In the genomic region with DNA sequence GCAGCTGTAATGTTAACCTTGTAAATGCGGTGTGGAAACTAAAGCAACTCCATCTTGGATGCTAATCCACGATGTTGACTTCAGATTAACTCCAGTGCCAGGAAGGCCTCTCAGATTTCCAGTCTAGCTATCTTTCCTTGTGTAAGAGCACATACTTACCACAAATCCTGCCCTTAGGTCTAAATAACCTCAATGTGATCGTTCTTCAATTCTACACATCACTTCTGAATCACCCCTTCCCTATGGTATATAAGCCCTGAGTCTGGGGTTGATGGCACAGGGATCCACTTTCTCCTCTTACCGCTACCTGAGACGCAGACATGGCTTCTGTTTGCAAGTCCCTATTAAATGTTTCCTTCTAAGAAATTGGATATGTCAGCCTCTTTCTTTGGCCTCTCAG, we compare ENCODE assay signal across 27 cellular contexts. TPM values are rescaled to one million over a fixed set of nuclear protein-coding genes. Genes with fewer than 3 reads are reported as not detected.
DNase-seq lines count a peak whose midpoint lies in the region; TF ChIP-seq lines count a peak whose summit lies in the region.
"Had no signal": no experiment of that assay in that cellular context is flagged by ENCODE, and none has a peak within 500 bp of the region (broad histone marks: within the 10 kb centered on the region; RNA-seq: fewer than 3 reads in every experiment).

No MANE protein-coding gene starts in this region.

- H3K27ac ChIP-seq in osteoblast (ENCODE audit: low read depth, low read length) = peak overlapping the region; percentile 57
- H3K27ac ChIP-seq: colonic mucosa, SJSA1 had no signal

- no peak overlapping the region for H3K4me2 ChIP-seq in osteoblast (ENCODE audit: insufficient read depth, low read length)

- no peak overlapping the region for H3K4me3 ChIP-seq in osteoblast (ENCODE audit: insufficient read depth, low read length)
- H3K4me3 ChIP-seq: breast epithelium, colonic mucosa, SJSA1 had no signal

- H3K9me3 ChIP-seq in osteoblast (ENCODE audit: low read depth, low read length) = no peaks in the 10 kb centered on the region
- H3K9me3 ChIP-seq: breast epithelium, colonic mucosa, SJSA1 had no signal

- peaks cover 3% of the 10 kb centered on the region for H3K27me3 ChIP-seq in osteoblast (ENCODE audit: insufficient read depth, low read length)
- H3K27me3 ChIP-seq: colonic mucosa, SJSA1 had no signal

- H3K27me3 Mint-ChIP-seq in chondrocyte (ENCODE audit: low read depth) = no peaks in the 10 kb centered on the region

- peak overlapping the region; percentile 29 for H3K27ac Mint-ChIP-seq in chondrocyte (ENCODE audit: unreplicated experiment)
- H3K27ac Mint-ChIP-seq: immature natural killer cell; T-helper 1 cell treated with Interleukin-12 subunit alpha and Interleukin-12 subunit beta and Interleukin-4 antibody, amounts not matched to agents 30 μg/mL and 1 μg/mL, for 36 hours had no signal

- no peak overlapping the region for H3K4me3 Mint-ChIP-seq in chondrocyte (ENCODE audit: unreplicated experiment)
- H3K4me3 Mint-ChIP-seq: activated T-cell treated with anti-CD3 and anti-CD28 coated beads, Interleukin-2, amount 50 U/mL, for 4 hours; immature natural killer cell; T-helper 1 cell treated with Interleukin-12 subunit alpha and Interleukin-12 subunit beta and Interleukin-4 antibody, amounts not matched to agents 30 μg/mL and 1 μg/mL, for 36 hours had no signal

- peaks cover 29% of the 10 kb centered on the region for H3K4me1 Mint-ChIP-seq in chondrocyte (ENCODE audit: low read depth)

- peak; percentile 13 for DNase-seq in ELR (ENCODE audit: low read depth)
- DNase-seq in NCI-H460 (ENCODE audit: extremely low read depth, low read depth) = peak; percentile 83
- DNase-seq in chondrocyte (ENCODE audit: low spot score) = no peak
- DNase-seq in osteoblast (ENCODE audit: insufficient read length, low spot score, missing footprints) = no peak
- DNase-seq in activated CD4-positive, alpha-beta T cell treated with anti-CD3 and anti-CD28 coated beads, Interleukin-2, amount 50 U/mL, for 1 hour = no peak
- no peak for DNase-seq in SK-N-DZ (ENCODE audit: low spot score)
- no peak for DNase-seq in D341Med (ENCODE audit: low spot score)
- no peak for DNase-seq in SIG-M5 treated with dmso at 0.1 percent for 504 hours (lab: John Stamatoyannopoulos, UW; ENCODE audit: unreplicated experiment)
- DNase-seq: ACHN; activated T-cell treated with anti-CD3 and anti-CD28 coated beads, Interleukin-2, amount 50 U/mL, for 4 hours; colonic mucosa; DMS53; effector memory CD4-positive, alpha-beta T cell; erythroblast; foreskin melanocyte; GF-D8; immature natural killer cell; left ventricle myocardium superior; NCI-H1092; NCI-H187; NCI-H345; NCI-H774; small intestine; substantia nigra had no signal

- H4K20me1 ChIP-seq in osteoblast (ENCODE audit: insufficient read depth, low read length) = no peaks in the 10 kb centered on the region

- H2AFZ ChIP-seq in osteoblast (ENCODE audit: low read length) = no peak overlapping the region

- TF ChIP-seq CTCF in chondrocyte (IDR thresholded peaks at IDR 0.05) (no peak), osteoblast (IDR thresholded peaks at IDR 0.05; ENCODE audit: extremely low read depth, low read depth, low read length) (no peak)

- H3K9me3 Mint-ChIP-seq in chondrocyte (ENCODE audit: low read depth) = peaks cover 6% of the 10 kb centered on the region
- H3K9me3 Mint-ChIP-seq: activated T-cell treated with anti-CD3 and anti-CD28 coated beads, Interleukin-2, amount 50 U/mL, for 4 hours; T-helper 1 cell treated with Interleukin-12 subunit alpha and Interleukin-12 subunit beta and Interleukin-4 antibody, amounts not matched to agents 30 μg/mL and 1 μg/mL, for 36 hours had no signal

- H3K4me1 ChIP-seq in osteoblast (ENCODE audit: insufficient read depth, low read length) = peaks cover 25% of the 10 kb centered on the region
- H3K4me1 ChIP-seq: breast epithelium, colonic mucosa, SJSA1 had no signal

- H3K36me3 ChIP-seq in osteoblast (ENCODE audit: insufficient read depth, low read length) = no peaks in the 10 kb centered on the region
- H3K36me3 ChIP-seq: breast epithelium, colonic mucosa, SJSA1 had no signal

- no peaks in the 10 kb centered on the region for H3K36me3 Mint-ChIP-seq in chondrocyte (ENCODE audit: low read depth)
- H3K36me3 Mint-ChIP-seq: immature natural killer cell had no signal

- H3K79me2 ChIP-seq in osteoblast (ENCODE audit: insufficient read depth, low read length) = no peaks in the 10 kb centered on the region

RNA-seq across cellular contexts. Expression of a gene that starts 17.5 kb away (rescaled TPM):
- total RNA-seq in NCI-H460 (2014; rRNA removed; shearing (Covaris generic)) = 29.1 and 29.5 TPM in 2 replicates
- 8.6 and 9.6 TPM in 2 replicates for polyA plus RNA-seq in NCI-H460 (2014; cell fraction: nucleus; rRNA removed)
- total RNA-seq in chondrocyte = 4.9 to 6.8 TPM (median 6.8 TPM) in 3 replicates
- 9.0 and 9.1 TPM in 2 replicates for total RNA-seq in osteoblast
- polyA plus RNA-seq in SK-N-DZ (2014; cell fraction: cytosol; rRNA removed) = 4.5 and 4.9 TPM in 2 replicates
- 7.2 and 7.8 TPM in 2 replicates for polyA plus RNA-seq in SK-N-DZ (2014; cell fraction: nucleus; rRNA removed)

Comparison
In these comparisons a context has a peak if more than half of its experiments do, and no peak if none do; other contexts are left out.
1. DNase-seq: peak in ELR (single experiment) and NCI-H460 (single experiment); none in chondrocyte (single experiment), osteoblast (single experiment), activated CD4-positive, alpha-beta T cell treated with anti-CD3 and anti-CD28 coated beads, Interleukin-2, amount 50 U/mL, for 1 hour (single experiment), SK-N-DZ (single experiment), D341Med (single experiment) and SIG-M5 treated with dmso at 0.1 percent for 504 hours (single experiment).